ENCODE assay signal across 3 cellular contexts in genomic region chr11:20253796-20254195, GRCh38.
"Had no signal": no experiment of that assay in that cellular context is flagged by ENCODE, and none has a peak within 500 bp of the region (broad histone marks: within the 10 kb centered on the region; RNA-seq: fewer than 3 reads in every experiment).

No MANE protein-coding gene starts in this region.

- ATAC-seq: GM12878 had no signal

- H3K4me3 ChIP-seq: GM12878 had no signal

- DNase-seq: GDM1, GF-D8 had no signal
